ENCODE assay signal across 26 cellular contexts in the genomic region with DNA sequence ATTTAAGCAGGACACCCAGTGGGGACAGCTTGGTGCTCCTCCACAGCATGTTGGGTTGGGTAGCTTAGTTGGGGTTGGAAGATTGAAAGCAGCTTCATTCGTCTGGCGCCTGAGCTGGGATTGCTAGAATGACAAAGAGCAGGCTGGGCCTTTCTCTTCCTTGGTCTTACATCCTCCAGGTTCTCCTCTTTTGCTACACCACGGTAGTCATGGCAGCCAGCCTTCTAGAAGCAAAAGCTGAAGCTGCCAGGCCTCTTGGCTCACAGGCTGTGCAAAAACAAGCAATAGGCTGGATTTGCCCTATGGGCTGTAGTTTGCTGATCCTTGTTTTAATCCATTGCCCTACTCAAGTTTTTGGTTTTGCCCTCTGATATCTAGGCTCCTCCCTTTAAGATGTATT. TPM values are rescaled to one million over a fixed set of nuclear protein-coding genes. Genes with fewer than 3 reads are reported as not detected.
DNase-seq lines count a peak whose midpoint lies in the region; ATAC-seq, FAIRE-seq and TF ChIP-seq lines count a peak whose summit lies in the region.
"Had no signal": no experiment of that assay in that cellular context is flagged by ENCODE, and none has a peak within 500 bp of the region (broad histone marks: within the 10 kb centered on the region; RNA-seq: fewer than 3 reads in every experiment).

No MANE protein-coding gene starts in this region.

- H2AFZ ChIP-seq in IMR-90 (replicated peaks; ENCODE audit: low read length, poor library complexity) (no peak overlapping the region), astrocyte (ENCODE audit: low read depth, low read length) (no peak overlapping the region)
- H2AFZ ChIP-seq: hepatocyte had no signal

- peak overlapping the region; percentile 48; the same call in 1 of the 2 replicates for H3K23ac ChIP-seq in IMR-90 (ENCODE audit: low read depth, low read length)

- no peaks in the 10 kb centered on the region for H3K27me3 ChIP-seq in IMR-90 (ENCODE audit: control insufficient read depth, insufficient read depth, low read length)
- no peaks in the 10 kb centered on the region for H3K27me3 ChIP-seq in astrocyte (ENCODE audit: insufficient read depth, low read length)
- no peaks in the 10 kb centered on the region for H3K27me3 ChIP-seq in effector memory CD4-positive, alpha-beta T cell (replicated peaks; ENCODE audit: control insufficient read depth, insufficient read depth, low read length, poor library complexity, severe bottlenecking)
- H3K27me3 ChIP-seq: hepatocyte, sigmoid colon, transverse colon had no signal

- POLR2A ChIA-PET in IMR-90 (lab: Charles Lee; ENCODE audit: unreplicated experiment): interaction anchor here (0.6 to 1.5 kb wide), 2 partner anchors 26 to 58 kb away, joined by 3 to 13 read pairs; no protein-coding TSS in a partner anchor

- DNase-seq in Calu3: no peak
- DNase-seq in IMR-90: no peak
- DNase-seq in astrocyte (ENCODE audit: low read depth): no peak
- DNase-seq in T1000 (lab: John Stamatoyannopoulos, UW): no peak
- DNase-seq in effector memory CD4-positive, alpha-beta T cell: no peak
- no peak for DNase-seq in dermis blood vessel endothelial cell
- DNase-seq in NCI-H1092 (lab: John Stamatoyannopoulos, UW): no peak
- DNase-seq: activated CD4-positive, alpha-beta memory T cell treated with anti-CD3 and anti-CD28 coated beads, Interleukin-2, amount 10 ng/mL, durations not matched to agents 7 days and 5 days; activated naive CD4-positive, alpha-beta T cell treated with Interleukin-2 at 50 U/mL for 16 hours; anterior cingulate cortex; cerebellar nuclear complex; HCEC 1CT; lower lobe of right lung; naive B cell; NCI-H1694 treated with DMSO at 0.1 percent for 48 hours; NCI-H446 treated with DMSO at 0.1 percent for 48 hours; sigmoid colon; stimulated activated CD4-positive, alpha-beta T cell treated with anti-CD3 and anti-CD28 coated beads, Interleukin-1b, Interleukin-23, amount 100 ng/mL, for 48 hours; stimulated activated naive CD4-positive, alpha-beta T cell; transverse colon; WERI-Rb-1 had no signal

- no CpG with 5 or more reads among the region's 3 CpGs for WGBS in IMR-90 (ENCODE audit: extremely low coverage in 2 of 2, insufficient read length in 1 of 2), 2 experiments

- H4K91ac ChIP-seq in IMR-90 (ENCODE audit: insufficient read depth, low read depth, low read length): peak overlapping the region; percentile 50

- H3K27ac ChIP-seq in IMR-90 (ENCODE audit: insufficient read depth, low read length): peak overlapping the region; percentile 10; the same call in 1 of the 2 replicates
- H3K27ac ChIP-seq in astrocyte (ENCODE audit: low read depth, low read length): peak overlapping the region; percentile 75
- H3K27ac ChIP-seq in effector memory CD4-positive, alpha-beta T cell (ENCODE audit: insufficient read depth, low read length, poor library complexity, severe bottlenecking): no peak overlapping the region
- H3K27ac ChIP-seq: lower lobe of right lung, sigmoid colon, transverse colon, WERI-Rb-1 had no signal

- H2BK20ac ChIP-seq in IMR-90 (ENCODE audit: low read depth, low read length): peak overlapping the region; percentile 54

- H3K4me1 Mint-ChIP-seq in Calu3 (ENCODE audit: low read depth, unreplicated experiment) (peaks cover 60% of the 10 kb centered on the region), astrocyte (ENCODE audit: low read depth, unreplicated experiment) (peaks cover 43% of the 10 kb centered on the region), nephron (peaks cover 44% of the 10 kb centered on the region)

- H3K9ac ChIP-seq in IMR-90 (ENCODE audit: low read depth, low read length): no peak overlapping the region
- H3K9ac ChIP-seq in astrocyte (ENCODE audit: low read length): no peak overlapping the region

- H3K14ac ChIP-seq in IMR-90 (replicated peaks; ENCODE audit: low read depth, low read length): peak overlapping the region; percentile 73

- no peak overlapping the region for H4K5ac ChIP-seq in IMR-90 (ENCODE audit: low read depth, low read length)

- intact Hi-C loops in Calu3 (cut with micrococcal nuclease; ENCODE audit: unreplicated experiment) (no loop called here), IMR-90 (cut with micrococcal nuclease) (no loop called here)

- peaks cover 0 to 26% of the 10 kb centered on the region in 2 experiments; a peak in 3 of 4 replicates for H3K79me1 ChIP-seq in IMR-90 (ENCODE audit: low read depth in 1 of 2, low read length in 2 of 2)

- H3K4me3 Mint-ChIP-seq in Calu3 (ENCODE audit: low read depth, unreplicated experiment): no peak overlapping the region
- H3K4me3 Mint-ChIP-seq in astrocyte (ENCODE audit: unreplicated experiment): no peak overlapping the region
- no peak overlapping the region for H3K4me3 Mint-ChIP-seq in nephron
- H3K4me3 Mint-ChIP-seq: activated CD4-positive, alpha-beta memory T cell treated with anti-CD3 and anti-CD28 coated beads, Interleukin-2, amount 10 ng/mL, durations not matched to agents 7 days and 5 days; T-helper 1 cell treated with Interleukin-12 subunit alpha and Interleukin-12 subunit beta and Interleukin-4 antibody, amounts not matched to agents 30 μg/mL and 1 μg/mL, for 36 hours had no signal

- peak overlapping the region; percentile 66; the same call in 2 of the 3 replicates for H2BK15ac ChIP-seq in IMR-90 (ENCODE audit: low read depth, low read length)

- H3K4me1 ChIP-seq in IMR-90 (ENCODE audit: control insufficient read depth, insufficient read depth, low read length) (peaks cover 27% of the 10 kb centered on the region), astrocyte (ENCODE audit: insufficient read depth, low read length) (peaks cover 50% of the 10 kb centered on the region)
- peaks cover 24% of the 10 kb centered on the region for H3K4me1 ChIP-seq in effector memory CD4-positive, alpha-beta T cell (ENCODE audit: control insufficient read depth, insufficient read depth, low read length, poor library complexity, severe bottlenecking)

- no peak overlapping the region for H2AK9ac ChIP-seq in IMR-90 (replicated peaks; ENCODE audit: low read depth, low read length, poor library complexity)

- H3K56ac ChIP-seq in IMR-90 (ENCODE audit: extremely low read depth, insufficient read depth, low read length): no peak overlapping the region

- H2AK5ac ChIP-seq in IMR-90 (ENCODE audit: low read depth, low read length): peak overlapping the region; percentile 67; the same call in 1 of the 2 replicates

- peak overlapping the region in 1 of 2 experiments; percentile 14; a peak in 1 of 4 replicates for H4K8ac ChIP-seq in IMR-90 (ENCODE audit: low read depth in 2 of 2, low read length in 2 of 2)

- H3K4me2 ChIP-seq in IMR-90 (ENCODE audit: low read depth, low read length) (no peak overlapping the region), astrocyte (ENCODE audit: low read length) (peak overlapping the region; percentile 29)
- H3K4me2 ChIP-seq: hepatocyte had no signal

- no peak for ATAC-seq in IMR-90 (ENCODE audit: low read depth)
- ATAC-seq: lower lobe of right lung, Right ventricle myocardium inferior had no signal

- in situ Hi-C loops in IMR-90 (cut with MboI; ENCODE audit: low sequenced_read_pairs): no loop called here

- peaks cover 4% of the 10 kb centered on the region; the same call in 1 of the 2 replicates for H3K9me1 ChIP-seq in IMR-90 (ENCODE audit: insufficient read depth, low read length)

- peak overlapping the region; percentile 7 for H2BK5ac ChIP-seq in IMR-90 (ENCODE audit: low read depth, low read length, poor library complexity, severe bottlenecking)

- CTCF ChIA-PET in Calu3 (lab: Charles Lee): interaction anchor here (0.6 to 1.9 kb wide), 4 partner anchors 13 to 50 kb away, joined by 3 to 7 read pairs (median 6); no protein-coding TSS in a partner anchor
- CTCF ChIA-PET in IMR-90 (lab: Yijun Ruan, JAX): interaction anchor here (0.7 to 1.3 kb wide), 2 partner anchors 120 to 192 kb away, joined by 3 to 4 read pairs; no protein-coding TSS in a partner anchor

- no peak for FAIRE-seq in astrocyte (lab: Jason Lieb, UNC)
- FAIRE-seq: islet of Langerhans had no signal

- H3K36me3 ChIP-seq in IMR-90 (ENCODE audit: control insufficient read depth, insufficient read depth, low read length): peaks cover 7% of the 10 kb centered on the region
- H3K36me3 ChIP-seq in astrocyte (ENCODE audit: insufficient read depth, low read length): peaks cover 6% of the 10 kb centered on the region
- H3K36me3 ChIP-seq in effector memory CD4-positive, alpha-beta T cell (ENCODE audit: control insufficient read depth, insufficient read depth, low read length): no peaks in the 10 kb centered on the region
- H3K36me3 ChIP-seq: sigmoid colon, WERI-Rb-1 had no signal

- peaks cover 18% of the 10 kb centered on the region for H3K79me2 ChIP-seq in astrocyte (ENCODE audit: insufficient read depth, low read length)

- H3K4ac ChIP-seq in IMR-90 (ENCODE audit: low read depth, low read length): peak overlapping the region; percentile 80

- H3K9me3 ChIP-seq in IMR-90 (ENCODE audit: control insufficient read depth, insufficient read depth, low read length): no peaks in the 10 kb centered on the region
- H3K9me3 ChIP-seq in astrocyte (ENCODE audit: insufficient read depth, low read depth, low read length): no peaks in the 10 kb centered on the region
- H3K9me3 ChIP-seq in effector memory CD4-positive, alpha-beta T cell (ENCODE audit: control insufficient read depth, low read length): no peaks in the 10 kb centered on the region
- H3K9me3 ChIP-seq: lower lobe of right lung, sigmoid colon, transverse colon had no signal

- H2BK120ac ChIP-seq in IMR-90 (ENCODE audit: low read depth, low read length): peak overlapping the region; percentile 53; the same call in 1 of the 2 replicates

- H3K4me3 ChIP-seq in IMR-90 (ENCODE audit: insufficient read depth, low read depth, low read length): no peak overlapping the region
- H3K4me3 ChIP-seq in astrocyte (ENCODE audit: insufficient read depth, low read depth, low read length): no peak overlapping the region
- no peak overlapping the region for H3K4me3 ChIP-seq in effector memory CD4-positive, alpha-beta T cell (ENCODE audit: insufficient read depth, low read depth, low read length, poor library complexity, severe bottlenecking)
- H3K4me3 ChIP-seq: hepatocyte, lower lobe of right lung, sigmoid colon, transverse colon had no signal

- H3K27me3 Mint-ChIP-seq in Calu3 (ENCODE audit: unreplicated experiment) (peaks cover 13% of the 10 kb centered on the region), astrocyte (ENCODE audit: low read depth, unreplicated experiment) (no peaks in the 10 kb centered on the region), nephron (ENCODE audit: low read depth) (peaks cover 5% of the 10 kb centered on the region)
- H3K27me3 Mint-ChIP-seq: naive B cell had no signal

- no peak for TF ChIP-seq RAD21 in IMR-90 (IDR thresholded peaks at IDR 0.05; ENCODE audit: low read length)

- peaks cover 40% of the 10 kb centered on the region for H3K36me3 Mint-ChIP-seq in Calu3 (ENCODE audit: insufficient read depth, unreplicated experiment)
- H3K36me3 Mint-ChIP-seq in astrocyte (ENCODE audit: low read depth, unreplicated experiment): peaks cover 12% of the 10 kb centered on the region
- no peaks in the 10 kb centered on the region for H3K36me3 Mint-ChIP-seq in nephron (ENCODE audit: low read depth)
- H3K36me3 Mint-ChIP-seq: naive B cell had no signal

- no peak for TF ChIP-seq POLR2A in IMR-90 (IDR thresholded peaks at IDR 0.05; ENCODE audit: low read depth, low read length)

- no TSS peak for BruUV-seq in Calu3 (replicated peaks; lab: Mats Ljungman, UMichigan)
- no TSS peak for BruUV-seq in IMR-90 (replicated peaks; lab: Mats Ljungman, UMichigan)

- H3K27ac Mint-ChIP-seq in Calu3 (ENCODE audit: unreplicated experiment): peak overlapping the region; percentile 99
- H3K27ac Mint-ChIP-seq in astrocyte (ENCODE audit: unreplicated experiment): peak overlapping the region; percentile 89
- H3K27ac Mint-ChIP-seq in nephron: peak overlapping the region; percentile 98 to 100 (median 99)
- H3K27ac Mint-ChIP-seq: activated CD4-positive, alpha-beta memory T cell treated with anti-CD3 and anti-CD28 coated beads, Interleukin-2, amount 10 ng/mL, durations not matched to agents 7 days and 5 days; T-helper 1 cell treated with Interleukin-12 subunit alpha and Interleukin-12 subunit beta and Interleukin-4 antibody, amounts not matched to agents 30 μg/mL and 1 μg/mL, for 36 hours had no signal

- TF ChIP-seq CTCF in Calu3 (IDR thresholded peaks at IDR 0.05; ENCODE audit: unreplicated experiment) (no peak), IMR-90 (conservative IDR thresholded peaks at IDR 0.05; ENCODE audit: low read depth, low read length) (no peak), astrocyte (IDR thresholded peaks at IDR 0.05; ENCODE audit: insufficient read depth, low read depth, low read length) (no peak), nephron (IDR thresholded peaks at IDR 0.05; ENCODE audit: unreplicated experiment in 3 of 3) (no peak)

- no peaks in the 10 kb centered on the region for H3K9me3 Mint-ChIP-seq in Calu3 (ENCODE audit: low read depth, unreplicated experiment)
- H3K9me3 Mint-ChIP-seq in astrocyte (ENCODE audit: unreplicated experiment): no peaks in the 10 kb centered on the region
- peaks cover 2% of the 10 kb centered on the region for H3K9me3 Mint-ChIP-seq in nephron
- H3K9me3 Mint-ChIP-seq: activated CD4-positive, alpha-beta memory T cell treated with anti-CD3 and anti-CD28 coated beads, Interleukin-2, amount 10 ng/mL, durations not matched to agents 7 days and 5 days; naive B cell; T-helper 1 cell treated with Interleukin-12 subunit alpha and Interleukin-12 subunit beta and Interleukin-4 antibody, amounts not matched to agents 30 μg/mL and 1 μg/mL, for 36 hours had no signal

- dilution Hi-C loops in IMR-90 (cut with HindIII; ENCODE audit: low sequenced_read_pairs, unreplicated experiment): no loop called here

- peak overlapping the region; percentile 42; the same call in 1 of the 2 replicates for H3K18ac ChIP-seq in IMR-90 (ENCODE audit: low read depth, low read length)

- H4K20me1 ChIP-seq in IMR-90 (ENCODE audit: insufficient read depth, low read length) (peaks cover 20% of the 10 kb centered on the region), astrocyte (ENCODE audit: insufficient read depth, low read length) (peaks cover 14% of the 10 kb centered on the region)

RNA-seq across cellular contexts. Expression of gene ANXA2, which starts 3.2 kb away (rescaled TPM):
- 3,100 and 3,305 TPM in 2 replicates for total RNA-seq in Calu3 (2022)
- total RNA-seq in IMR-90 (2012; rRNA removed): 6,979 and 8,412 TPM in 2 replicates
- polyA plus RNA-seq in IMR-90 (2012; rRNA removed): 6,722 and 7,454 TPM in 2 replicates
- polyA plus RNA-seq in IMR-90 (2012; cell fraction: cytosol; rRNA removed): 2,230 and 5,114 TPM in 2 replicates
- 764 and 3,092 TPM in 2 replicates for polyA plus RNA-seq in IMR-90 (2012; cell fraction: nucleus; rRNA removed; ENCODE audit: low replicate concordance)
- total RNA-seq in astrocyte: 2,269 and 2,599 TPM in 2 replicates
- 3,547 and 3,999 TPM in 2 replicates for total RNA-seq in dermis blood vessel endothelial cell
